Comparison of ENCODE assay signal across 1 cellular context in genomic region chr1:147084273-147085096, GRCh38.
TF ChIP-seq lines count a peak whose summit lies in the region.

No MANE protein-coding gene starts in this region.

TF ChIP-seq in K562, 482 proteins besides CTCF, POLR2A, EP300 and RAD21 (continued from another document and continues in another):
- TF ChIP-seq ZNF280A (IDR thresholded peaks at IDR 0.05; ENCODE audit: low read depth, partially characterized antibody) (no peak), ZNF668 (CRISPR knock-in tag; IDR thresholded peaks at IDR 0.05) (0 out of 2 replicates have a peak, but pooled peaks have one; percentile 6), RFX5 (IDR thresholded peaks at IDR 0.05; ENCODE audit: low read depth, low read length) (peak; percentile 40; the same call in 1 of the 2 replicates), PML (IDR thresholded peaks at IDR 0.05; ENCODE audit: low read length) (peak; percentile 100), HNRNPUL1 (IDR thresholded peaks at IDR 0.05; ENCODE audit: low read length) (peak; percentile 96), ZNF212 (CRISPR knock-in tag; IDR thresholded peaks at IDR 0.05) (peak; percentile 63; the same call in 1 of the 2 replicates), E2F6 (IDR thresholded peaks at IDR 0.05; ENCODE audit: borderline replicate concordance in 1 of 2, extremely low read depth in 1 of 2, insufficient read depth in 1 of 2, insufficient read length in 1 of 2, low read depth in 1 of 2, low read length in 1 of 2, poor library complexity in 1 of 2, severe bottlenecking in 1 of 2) (peak in 1 of 2 experiments; percentile 34), ZNF551 (CRISPR knock-in tag; IDR thresholded peaks at IDR 0.05) (peak; percentile 91), KDM2B (CRISPR knock-in tag; IDR thresholded peaks at IDR 0.05) (peak; percentile 77; the same call in 1 of the 2 replicates), FOXJ3 (CRISPR knock-in tag; IDR thresholded peaks at IDR 0.05) (0 out of 2 replicates have a peak, but pooled peaks have one; percentile 62), ZFP91 (CRISPR knock-in tag; IDR thresholded peaks at IDR 0.05) (peak; percentile 3; the same call in 1 of the 2 replicates), MXI1 (IDR thresholded peaks at IDR 0.05; ENCODE audit: low read depth, low read length) (peak; percentile 67), KHSRP (IDR thresholded peaks at IDR 0.05) (0 out of 2 replicates have a peak, but pooled peaks have one; percentile 9), IRF9 (tag; IDR thresholded peaks at IDR 0.05) (peak; percentile 33; the same call in 1 of the 2 replicates), ZNF586 (CRISPR knock-in tag; conservative IDR thresholded peaks at IDR 0.05) (peak; percentile 81; the same call in 1 of the 2 replicates), SRF (CRISPR knock-in tag; IDR thresholded peaks at IDR 0.05) (peak; percentile 83 to 85; a peak in 3 of 4 replicates), PHB (CRISPR knock-in tag; IDR thresholded peaks at IDR 0.05) (peak; percentile 88), ZNF780A (CRISPR knock-in tag; IDR thresholded peaks at IDR 0.05) (0 out of 2 replicates have a peak, but pooled peaks have one; percentile 81), HDAC6 (IDR thresholded peaks at IDR 0.05; ENCODE audit: low read depth, low read length) (peak; percentile 93; the same call in 1 of the 2 replicates), PHTF2 (CRISPR knock-in tag; IDR thresholded peaks at IDR 0.05) (no peak)
- TF ChIP-seq, protein P1, sequence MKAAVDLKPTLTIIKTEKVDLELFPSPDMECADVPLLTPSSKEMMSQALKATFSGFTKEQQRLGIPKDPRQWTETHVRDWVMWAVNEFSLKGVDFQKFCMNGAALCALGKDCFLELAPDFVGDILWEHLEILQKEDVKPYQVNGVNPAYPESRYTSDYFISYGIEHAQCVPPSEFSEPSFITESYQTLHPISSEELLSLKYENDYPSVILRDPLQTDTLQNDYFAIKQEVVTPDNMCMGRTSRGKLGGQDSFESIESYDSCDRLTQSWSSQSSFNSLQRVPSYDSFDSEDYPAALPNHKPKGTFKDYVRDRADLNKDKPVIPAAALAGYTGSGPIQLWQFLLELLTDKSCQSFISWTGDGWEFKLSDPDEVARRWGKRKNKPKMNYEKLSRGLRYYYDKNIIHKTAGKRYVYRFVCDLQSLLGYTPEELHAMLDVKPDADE (conservative IDR thresholded peaks at IDR 0.05; ENCODE audit: control insufficient read depth, low read depth, low read length) = peak; percentile 99
- TF ChIP-seq, protein P2, sequence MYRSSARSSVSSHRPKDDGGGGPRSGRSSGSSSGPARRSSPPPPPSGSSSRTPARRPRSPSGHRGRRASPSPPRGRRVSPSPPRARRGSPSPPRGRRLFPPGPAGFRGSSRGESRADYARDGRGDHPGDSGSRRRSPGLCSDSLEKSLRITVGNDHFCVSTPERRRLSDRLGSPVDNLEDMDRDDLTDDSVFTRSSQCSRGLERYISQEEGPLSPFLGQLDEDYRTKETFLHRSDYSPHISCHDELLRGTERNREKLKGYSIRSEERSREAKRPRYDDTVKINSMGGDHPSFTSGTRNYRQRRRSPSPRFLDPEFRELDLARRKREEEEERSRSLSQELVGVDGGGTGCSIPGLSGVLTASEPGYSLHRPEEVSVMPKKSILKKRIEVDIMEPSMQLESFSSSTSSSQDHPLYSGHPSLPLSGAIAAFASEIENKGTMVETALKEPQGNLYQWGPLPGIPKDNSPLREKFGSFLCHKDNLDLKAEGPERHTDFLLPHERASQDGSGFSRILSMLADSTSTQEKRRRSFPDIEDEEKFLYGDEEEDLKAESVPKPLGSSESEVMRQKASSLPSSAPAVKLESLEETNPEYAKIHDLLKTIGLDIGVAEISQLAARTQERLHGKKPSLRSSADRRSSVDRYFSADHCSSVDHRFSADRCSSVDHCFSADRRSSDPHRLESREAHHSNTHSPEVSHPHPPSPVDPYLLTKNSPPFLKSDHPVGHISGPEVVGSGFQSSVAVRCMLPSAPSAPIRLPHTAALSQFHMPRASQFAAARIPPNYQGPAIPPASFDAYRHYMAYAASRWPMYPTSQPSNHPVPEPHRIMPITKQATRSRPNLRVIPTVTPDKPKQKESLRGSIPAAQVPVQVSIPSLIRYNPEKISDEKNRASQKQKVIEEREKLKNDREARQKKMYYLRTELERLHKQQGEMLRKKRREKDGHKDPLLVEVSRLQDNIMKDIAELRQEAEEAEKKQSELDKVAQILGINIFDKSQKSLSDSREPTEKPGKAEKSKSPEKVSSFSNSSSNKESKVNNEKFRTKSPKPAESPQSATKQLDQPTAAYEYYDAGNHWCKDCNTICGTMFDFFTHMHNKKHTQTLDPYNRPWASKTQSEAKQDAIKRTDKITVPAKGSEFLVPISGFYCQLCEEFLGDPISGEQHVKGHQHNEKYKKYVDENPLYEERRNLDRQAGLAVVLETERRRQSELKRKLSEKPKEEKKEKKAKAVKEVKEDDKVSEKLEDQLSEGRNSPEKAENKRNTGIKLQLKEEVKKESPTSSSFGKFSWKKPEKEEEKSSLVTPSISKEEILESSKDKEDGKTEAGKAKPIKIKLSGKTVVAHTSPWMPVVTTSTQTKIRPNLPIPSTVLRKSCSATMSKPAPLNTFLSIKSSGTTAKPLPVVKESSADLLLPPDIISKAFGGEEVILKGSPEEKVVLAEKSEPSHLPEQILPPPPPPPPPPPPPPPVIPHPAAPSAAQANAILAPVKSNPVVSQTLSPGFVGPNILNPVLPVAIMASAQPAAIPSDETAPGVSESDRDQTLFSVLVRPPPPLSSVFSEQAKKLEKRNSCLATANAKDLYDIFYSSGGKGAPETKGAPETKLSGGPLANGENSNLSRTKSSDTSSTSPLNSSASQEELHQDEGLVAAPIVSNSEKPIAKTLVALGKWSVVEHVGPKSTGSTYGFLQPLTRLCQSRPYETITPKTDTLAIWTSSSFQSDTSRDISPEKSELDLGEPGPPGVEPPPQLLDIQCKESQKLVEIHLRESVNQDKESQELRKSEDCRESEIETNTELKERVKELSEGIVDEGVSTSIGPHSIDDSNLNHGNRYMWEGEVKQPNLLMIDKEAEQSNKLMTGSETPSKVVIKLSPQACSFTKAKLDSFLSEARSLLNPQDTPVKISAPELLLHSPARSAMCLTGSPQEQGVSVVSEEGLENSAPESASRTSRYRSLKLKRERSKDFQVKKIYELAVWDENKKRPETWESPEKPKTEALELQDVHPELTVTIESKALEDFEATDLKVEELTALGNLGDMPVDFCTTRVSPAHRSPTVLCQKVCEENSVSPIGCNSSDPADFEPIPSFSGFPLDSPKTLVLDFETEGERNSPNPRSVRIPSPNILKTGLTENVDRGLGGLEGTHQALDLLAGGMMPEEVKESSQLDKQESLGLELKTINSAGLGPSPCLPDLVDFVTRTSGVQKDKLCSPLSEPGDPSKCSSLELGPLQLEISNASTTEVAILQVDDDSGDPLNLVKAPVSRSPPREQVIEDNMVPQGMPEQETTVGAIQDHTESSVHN (IDR thresholded peaks at IDR 0.05; ENCODE audit: borderline replicate concordance in 1 of 2, low read depth in 1 of 2) = peak in 1 of 2 experiments; percentile 95; a peak in 2 of 4 replicates
- TF ChIP-seq, protein P3, sequence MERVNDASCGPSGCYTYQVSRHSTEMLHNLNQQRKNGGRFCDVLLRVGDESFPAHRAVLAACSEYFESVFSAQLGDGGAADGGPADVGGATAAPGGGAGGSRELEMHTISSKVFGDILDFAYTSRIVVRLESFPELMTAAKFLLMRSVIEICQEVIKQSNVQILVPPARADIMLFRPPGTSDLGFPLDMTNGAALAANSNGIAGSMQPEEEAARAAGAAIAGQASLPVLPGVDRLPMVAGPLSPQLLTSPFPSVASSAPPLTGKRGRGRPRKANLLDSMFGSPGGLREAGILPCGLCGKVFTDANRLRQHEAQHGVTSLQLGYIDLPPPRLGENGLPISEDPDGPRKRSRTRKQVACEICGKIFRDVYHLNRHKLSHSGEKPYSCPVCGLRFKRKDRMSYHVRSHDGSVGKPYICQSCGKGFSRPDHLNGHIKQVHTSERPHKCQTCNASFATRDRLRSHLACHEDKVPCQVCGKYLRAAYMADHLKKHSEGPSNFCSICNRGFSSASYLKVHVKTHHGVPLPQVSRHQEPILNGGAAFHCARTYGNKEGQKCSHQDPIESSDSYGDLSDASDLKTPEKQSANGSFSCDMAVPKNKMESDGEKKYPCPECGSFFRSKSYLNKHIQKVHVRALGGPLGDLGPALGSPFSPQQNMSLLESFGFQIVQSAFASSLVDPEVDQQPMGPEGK (CRISPR knock-in tag; IDR thresholded peaks at IDR 0.05; ENCODE audit: borderline replicate concordance) = 0 out of 2 replicates have a peak, but pooled peaks have one; percentile 48
- TF ChIP-seq, protein P4, sequence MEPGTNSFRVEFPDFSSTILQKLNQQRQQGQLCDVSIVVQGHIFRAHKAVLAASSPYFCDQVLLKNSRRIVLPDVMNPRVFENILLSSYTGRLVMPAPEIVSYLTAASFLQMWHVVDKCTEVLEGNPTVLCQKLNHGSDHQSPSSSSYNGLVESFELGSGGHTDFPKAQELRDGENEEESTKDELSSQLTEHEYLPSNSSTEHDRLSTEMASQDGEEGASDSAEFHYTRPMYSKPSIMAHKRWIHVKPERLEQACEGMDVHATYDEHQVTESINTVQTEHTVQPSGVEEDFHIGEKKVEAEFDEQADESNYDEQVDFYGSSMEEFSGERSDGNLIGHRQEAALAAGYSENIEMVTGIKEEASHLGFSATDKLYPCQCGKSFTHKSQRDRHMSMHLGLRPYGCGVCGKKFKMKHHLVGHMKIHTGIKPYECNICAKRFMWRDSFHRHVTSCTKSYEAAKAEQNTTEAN (CRISPR knock-in tag; IDR thresholded peaks at IDR 0.05) = no peak
- TF ChIP-seq, protein P5, sequence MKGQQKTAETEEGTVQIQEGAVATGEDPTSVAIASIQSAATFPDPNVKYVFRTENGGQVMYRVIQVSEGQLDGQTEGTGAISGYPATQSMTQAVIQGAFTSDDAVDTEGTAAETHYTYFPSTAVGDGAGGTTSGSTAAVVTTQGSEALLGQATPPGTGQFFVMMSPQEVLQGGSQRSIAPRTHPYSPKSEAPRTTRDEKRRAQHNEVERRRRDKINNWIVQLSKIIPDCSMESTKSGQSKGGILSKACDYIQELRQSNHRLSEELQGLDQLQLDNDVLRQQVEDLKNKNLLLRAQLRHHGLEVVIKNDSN (CRISPR knock-in tag; IDR thresholded peaks at IDR 0.05) = no peak
- TF ChIP-seq, protein P6, sequence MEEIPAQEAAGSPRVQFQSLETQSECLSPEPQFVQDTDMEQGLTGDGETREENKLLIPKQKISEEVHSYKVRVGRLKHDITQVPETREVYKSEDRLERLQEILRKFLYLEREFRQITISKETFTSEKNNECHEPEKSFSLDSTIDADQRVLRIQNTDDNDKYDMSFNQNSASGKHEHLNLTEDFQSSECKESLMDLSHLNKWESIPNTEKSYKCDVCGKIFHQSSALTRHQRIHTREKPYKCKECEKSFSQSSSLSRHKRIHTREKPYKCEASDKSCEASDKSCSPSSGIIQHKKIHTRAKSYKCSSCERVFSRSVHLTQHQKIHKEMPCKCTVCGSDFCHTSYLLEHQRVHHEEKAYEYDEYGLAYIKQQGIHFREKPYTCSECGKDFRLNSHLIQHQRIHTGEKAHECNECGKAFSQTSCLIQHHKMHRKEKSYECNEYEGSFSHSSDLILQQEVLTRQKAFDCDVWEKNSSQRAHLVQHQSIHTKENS (CRISPR knock-in tag; IDR thresholded peaks at IDR 0.05) = no peak
- TF ChIP-seq, protein P7, sequence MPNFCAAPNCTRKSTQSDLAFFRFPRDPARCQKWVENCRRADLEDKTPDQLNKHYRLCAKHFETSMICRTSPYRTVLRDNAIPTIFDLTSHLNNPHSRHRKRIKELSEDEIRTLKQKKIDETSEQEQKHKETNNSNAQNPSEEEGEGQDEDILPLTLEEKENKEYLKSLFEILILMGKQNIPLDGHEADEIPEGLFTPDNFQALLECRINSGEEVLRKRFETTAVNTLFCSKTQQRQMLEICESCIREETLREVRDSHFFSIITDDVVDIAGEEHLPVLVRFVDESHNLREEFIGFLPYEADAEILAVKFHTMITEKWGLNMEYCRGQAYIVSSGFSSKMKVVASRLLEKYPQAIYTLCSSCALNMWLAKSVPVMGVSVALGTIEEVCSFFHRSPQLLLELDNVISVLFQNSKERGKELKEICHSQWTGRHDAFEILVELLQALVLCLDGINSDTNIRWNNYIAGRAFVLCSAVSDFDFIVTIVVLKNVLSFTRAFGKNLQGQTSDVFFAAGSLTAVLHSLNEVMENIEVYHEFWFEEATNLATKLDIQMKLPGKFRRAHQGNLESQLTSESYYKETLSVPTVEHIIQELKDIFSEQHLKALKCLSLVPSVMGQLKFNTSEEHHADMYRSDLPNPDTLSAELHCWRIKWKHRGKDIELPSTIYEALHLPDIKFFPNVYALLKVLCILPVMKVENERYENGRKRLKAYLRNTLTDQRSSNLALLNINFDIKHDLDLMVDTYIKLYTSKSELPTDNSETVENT (CRISPR knock-in tag; IDR thresholded peaks at IDR 0.05) = peak; percentile 93
